Comparison of ENCODE assay signal across 24 cellular contexts in the genomic region with DNA sequence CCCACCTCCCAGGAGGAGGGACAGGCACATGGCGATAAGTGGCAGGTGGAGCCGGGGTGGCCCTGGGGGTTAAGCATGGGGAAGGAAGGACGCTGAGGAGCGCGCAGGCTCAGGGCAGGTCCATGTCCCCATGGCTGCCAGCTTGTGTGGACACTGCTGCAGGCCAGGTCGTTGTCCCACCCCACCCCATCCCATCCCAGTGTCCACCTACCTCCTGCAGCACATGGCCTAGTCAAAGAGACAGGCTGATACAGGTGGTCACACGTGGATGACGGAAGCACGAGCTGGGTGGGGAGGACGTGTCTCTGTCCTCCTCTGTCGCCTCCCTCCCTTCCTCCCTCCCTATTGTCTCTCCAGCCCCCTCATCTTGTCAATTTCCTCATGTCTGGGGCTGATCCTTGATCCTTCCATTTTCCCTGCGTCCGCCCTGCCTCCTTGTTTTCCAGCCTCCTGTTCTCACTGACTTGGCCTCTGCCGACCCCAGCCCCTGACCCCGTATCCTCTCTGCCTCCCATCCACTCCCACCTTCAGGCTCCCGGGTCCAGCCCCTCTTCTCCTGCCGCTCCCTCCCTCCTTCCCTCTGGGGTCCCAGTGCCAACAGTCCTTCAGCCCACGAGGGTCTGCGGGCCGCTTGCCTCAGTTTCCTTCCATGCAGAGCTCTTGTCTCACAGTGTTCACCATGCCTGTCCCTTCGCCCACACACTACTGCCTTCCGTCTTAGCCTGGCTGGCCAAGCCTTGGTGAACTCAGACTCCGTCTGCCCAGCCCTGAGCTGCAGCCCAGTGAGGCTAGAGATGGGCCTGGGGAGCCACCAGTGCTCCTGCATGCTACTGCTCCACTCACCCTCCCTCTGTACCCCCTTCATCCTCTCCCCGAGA. TPM values are rescaled to one million over a fixed set of nuclear protein-coding genes. Genes with fewer than 3 reads are reported as not detected.
DNase-seq lines count a peak whose midpoint lies in the region; ATAC-seq, FAIRE-seq and TF ChIP-seq lines count a peak whose summit lies in the region.
"Had no signal": no experiment of that assay in that cellular context is flagged by ENCODE, and none has a peak within 500 bp of the region (broad histone marks: within the 10 kb centered on the region; RNA-seq: fewer than 3 reads in every experiment).

No MANE protein-coding gene starts in this region.

- H3K27ac ChIP-seq in K562 (ENCODE audit: extremely low read depth, low read depth, low read length) (no peak overlapping the region), left lung (no peak overlapping the region)
- H3K27ac ChIP-seq: A549, BLaER1, epithelial cell of prostate had no signal

- H3K4me3 ChIP-seq in K562 (no peak overlapping the region), left lung (no peak overlapping the region)
- H3K4me3 ChIP-seq: A549, BLaER1 had no signal

- BruUV-seq in K562 (replicated peaks; lab: Mats Ljungman, UMichigan), result no TSS peak

- H3K27me3 ChIP-seq in K562 (ENCODE audit: control insufficient read depth in 2 of 2, insufficient read depth in 2 of 2, low read length in 2 of 2) (no peaks in the 10 kb centered on the region), left lung (no peaks in the 10 kb centered on the region)
- H3K27me3 ChIP-seq: BLaER1 had no signal

- H3K36me3 Mint-ChIP-seq in activated naive CD4-positive, alpha-beta T cell treated with anti-CD3 and anti-CD28 coated beads, Interleukin-2, amount 10 ng/mL, durations not matched to agents 7 days and 5 days, result peaks cover 53% of the 10 kb centered on the region
- H3K36me3 Mint-ChIP-seq in stimulated activated effector memory CD8-positive, alpha-beta T cell treated with anti-CD3 and anti-CD28 coated beads, Interleukin-12 subunit alpha, Interleukin-12 subunit beta, amount 100 ng/mL, for 72 hours, result peaks cover 88% of the 10 kb centered on the region

- intact Hi-C loops in K562 (cut with micrococcal nuclease) (no loop called here), left lung (cut with DNase I) (no loop called here)

- TF ChIP-seq POLR2A in K562 (conservative IDR thresholded peaks at IDR 0.05), result no peak

- POLR2A ChIA-PET in K562 (lab: Yijun Ruan, JAX), result interaction anchor here (0.6 kb wide), 2 partner anchors 476 to 520 kb away, joined by 3 read pairs; no protein-coding TSS in a partner anchor

- no peaks in the 10 kb centered on the region for H3K27me3 Mint-ChIP-seq in activated naive CD4-positive, alpha-beta T cell treated with anti-CD3 and anti-CD28 coated beads, Interleukin-2, amount 10 ng/mL, durations not matched to agents 7 days and 5 days
- H3K27me3 Mint-ChIP-seq: activated CD4-positive, alpha-beta T cell treated with anti-CD3 and anti-CD28 coated beads, Interleukin-2, amount 10 ng/mL, durations not matched to agents 7 days and 5 days; T-cell had no signal

- TF ChIP-seq CTCF in K562 (IDR thresholded peaks at IDR 0.05 in 2 of 3, conservative IDR thresholded peaks at IDR 0.05 in 1 of 3; ENCODE audit: insufficient read depth in 2 of 3, low read depth in 1 of 3, low read length in 3 of 3) (no peak), left lung (IDR thresholded peaks at IDR 0.05) (no peak)

- H3K9me3 ChIP-seq in K562 (replicated peaks; ENCODE audit: control insufficient read depth, insufficient read depth, low read depth, low read length) (no peaks in the 10 kb centered on the region), left lung (no peaks in the 10 kb centered on the region)
- H3K9me3 ChIP-seq: A549, BLaER1 had no signal

- no peak for TF ChIP-seq RAD21 in K562 (CRISPR knock-in tag; conservative IDR thresholded peaks at IDR 0.05 in 1 of 2, IDR thresholded peaks at IDR 0.05 in 1 of 2)

- FAIRE-seq in K562 (lab: Jason Lieb, UNC), result no peak
- no peak for FAIRE-seq in urothelium cell line (lab: Jason Lieb, UNC)
- FAIRE-seq: A549, bronchial epithelial cell had no signal

- ATAC-seq in K562 (no peak; the same call in 2 of the 3 replicates), left lung (no peak)
- ATAC-seq in stimulated activated effector memory CD8-positive, alpha-beta T cell treated with anti-CD3 and anti-CD28 coated beads, Interleukin-12 subunit alpha, Interleukin-12 subunit beta, amount 100 ng/mL, for 72 hours, result no peak
- ATAC-seq: A549, HCT116, T-cell had no signal

- H3K79me2 ChIP-seq in K562 (ENCODE audit: control insufficient read depth, insufficient read depth, low read length), result no peaks in the 10 kb centered on the region

- H3K4me1 ChIP-seq in K562 (replicated peaks in 1 of 2; ENCODE audit: control insufficient read depth in 2 of 2, insufficient read depth in 2 of 2, low read length in 2 of 2) (peaks cover 0 to 60% of the 10 kb centered on the region in 2 experiments; a peak in 1 of 5 replicates), left lung (no peaks in the 10 kb centered on the region)
- H3K4me1 ChIP-seq: A549 had no signal

- peak overlapping the region in 1 of 2 experiments; percentile 35; a peak in 1 of 4 replicates for H3K9ac ChIP-seq in K562 (ENCODE audit: insufficient read depth in 1 of 2, low read depth in 2 of 2, low read length in 2 of 2)
- H3K9ac ChIP-seq: BLaER1 had no signal

- H3K4me3 Mint-ChIP-seq in activated naive CD4-positive, alpha-beta T cell treated with anti-CD3 and anti-CD28 coated beads, Interleukin-2, amount 10 ng/mL, durations not matched to agents 7 days and 5 days, result no peak overlapping the region
- H3K4me3 Mint-ChIP-seq in stimulated activated effector memory CD8-positive, alpha-beta T cell treated with anti-CD3 and anti-CD28 coated beads, Interleukin-12 subunit alpha, Interleukin-12 subunit beta, amount 100 ng/mL, for 72 hours, result no peak overlapping the region
- H3K4me3 Mint-ChIP-seq: activated CD4-positive, alpha-beta T cell treated with anti-CD3 and anti-CD28 coated beads, Interleukin-2, amount 10 ng/mL, durations not matched to agents 7 days and 5 days; T-cell had no signal

- TF ChIP-seq EP300 in K562 (IDR thresholded peaks at IDR 0.05; ENCODE audit: low read length), result no peak

- H3K9me1 ChIP-seq in K562 (ENCODE audit: control insufficient read depth, insufficient read depth, low read length), result no peaks in the 10 kb centered on the region

- H4K20me1 ChIP-seq in K562 (replicated peaks; ENCODE audit: control insufficient read depth, insufficient read depth, low read length), result no peaks in the 10 kb centered on the region

- CTCF ChIA-PET in activated naive CD4-positive, alpha-beta T cell treated with anti-CD3 and anti-CD28 coated beads, Interleukin-2, amount 10 ng/mL, durations not matched to agents 7 days and 5 days (lab: Charles Lee), result no interaction called here
- CTCF ChIA-PET in K562 (lab: Yijun Ruan, JAX; ENCODE audit: low intra/inter-chr PET ratio), result no interaction called here

- peak overlapping the region; percentile 22 for H3K27ac Mint-ChIP-seq in activated naive CD4-positive, alpha-beta T cell treated with anti-CD3 and anti-CD28 coated beads, Interleukin-2, amount 10 ng/mL, durations not matched to agents 7 days and 5 days
- peak overlapping the region; percentile 74 for H3K27ac Mint-ChIP-seq in stimulated activated effector memory CD8-positive, alpha-beta T cell treated with anti-CD3 and anti-CD28 coated beads, Interleukin-12 subunit alpha, Interleukin-12 subunit beta, amount 100 ng/mL, for 72 hours
- H3K27ac Mint-ChIP-seq: activated CD4-positive, alpha-beta T cell treated with anti-CD3 and anti-CD28 coated beads, Interleukin-2, amount 10 ng/mL, durations not matched to agents 7 days and 5 days had no signal

- DNase-seq in activated naive CD4-positive, alpha-beta T cell treated with anti-CD3 and anti-CD28 coated beads, Interleukin-2, amount 10 ng/mL, durations not matched to agents 7 days and 5 days, result no peak
- DNase-seq in activated naive CD4-positive, alpha-beta T cell (lab: John Stamatoyannopoulos, UW), result no peak
- DNase-seq in K562 (ENCODE audit: extremely low read depth in 1 of 4, low spot score in 3 of 4) (no peak), left lung (peak; percentile 24 to 58), SIG-M5 treated with dmso at 0.1 percent for 504 hours (lab: John Stamatoyannopoulos, UW; ENCODE audit: unreplicated experiment) (no peak), DMS153 treated with DMSO at 0.1 percent for 48 hours (lab: John Stamatoyannopoulos, UW; ENCODE audit: unreplicated experiment) (no peak), urothelium cell line (ENCODE audit: low spot score) (no peak)
- DNase-seq in stimulated activated effector memory CD8-positive, alpha-beta T cell treated with anti-CD3 and anti-CD28 coated beads, Interleukin-12 subunit alpha, Interleukin-12 subunit beta, amount 100 ng/mL, for 72 hours (ENCODE audit: low spot score in 2 of 2), result no peak
- DNase-seq: activated CD4-positive, alpha-beta T cell treated with anti-CD3 and anti-CD28 coated beads, Interleukin-2, amount 10 ng/mL, durations not matched to agents 7 days and 5 days; activated T-cell treated with anti-CD3 and anti-CD28 coated beads for 4 hours; Calu3; foreskin melanocyte; kidney glomerular epithelial cell; NCI-H1417 treated with DMSO at 0.1 percent for 48 hours; NCI-H2171; NCI-H526 treated with DMSO at 0.1 percent for 48 hours; nucleus accumbens; SHP77 treated with DMSO at 0.1 percent for 48 hours; T-cell had no signal

- no peak overlapping the region for H2AFZ ChIP-seq in K562 (ENCODE audit: low read depth, low read length)

- H3K36me3 ChIP-seq in K562 (ENCODE audit: control insufficient read depth, insufficient read depth, low read length) (no peaks in the 10 kb centered on the region), left lung (peaks cover 0 to 95% of the 10 kb centered on the region in 2 donors)

- in situ Hi-C loops in K562 (cut with MboI), result no loop called here

- no peak overlapping the region for H3K4me2 ChIP-seq in K562 (ENCODE audit: insufficient read depth, low read length)
- H3K4me2 ChIP-seq: A549 had no signal

- H3K4me1 Mint-ChIP-seq in activated naive CD4-positive, alpha-beta T cell treated with anti-CD3 and anti-CD28 coated beads, Interleukin-2, amount 10 ng/mL, durations not matched to agents 7 days and 5 days, result no peaks in the 10 kb centered on the region
- peaks cover 39% of the 10 kb centered on the region for H3K4me1 Mint-ChIP-seq in stimulated activated effector memory CD8-positive, alpha-beta T cell treated with anti-CD3 and anti-CD28 coated beads, Interleukin-12 subunit alpha, Interleukin-12 subunit beta, amount 100 ng/mL, for 72 hours
- H3K4me1 Mint-ChIP-seq: activated CD4-positive, alpha-beta T cell treated with anti-CD3 and anti-CD28 coated beads, Interleukin-2, amount 10 ng/mL, durations not matched to agents 7 days and 5 days had no signal

- H3K9me3 Mint-ChIP-seq in activated naive CD4-positive, alpha-beta T cell treated with anti-CD3 and anti-CD28 coated beads, Interleukin-2, amount 10 ng/mL, durations not matched to agents 7 days and 5 days, result no peaks in the 10 kb centered on the region
- H3K9me3 Mint-ChIP-seq in stimulated activated effector memory CD8-positive, alpha-beta T cell treated with anti-CD3 and anti-CD28 coated beads, Interleukin-12 subunit alpha, Interleukin-12 subunit beta, amount 100 ng/mL, for 72 hours, result no peaks in the 10 kb centered on the region
- H3K9me3 Mint-ChIP-seq: T-cell had no signal

- WGBS in K562 (ENCODE audit: insufficient coverage, low coverage, missing lambda C conversion rate), result 63% methylated on average over 15 of the region's 24 CpGs

RNA-seq across cellular contexts. Expression of a gene that starts 15.5 kb away (rescaled TPM):
- total RNA-seq in K562 (2011; cell fraction: chromatin; rRNA removed; ENCODE audit: low replicate concordance), result 289 and 338 TPM in 2 replicates
- total RNA-seq in K562 (2011; cell fraction: nucleolus; rRNA removed), result 122 and 133 TPM in 2 replicates
- 186 and 236 TPM in 2 replicates for total RNA-seq in K562 (2011; cell fraction: nucleoplasm; rRNA removed)
- total RNA-seq in K562 (2014; rRNA removed) (104 and 140 TPM in 2 replicates), K562 (2014; rRNA removed; fragmentation: Illumina TruSeq; extraction: Trizol) (67.1 and 80.8 TPM in 2 replicates), K562 (2015; rRNA removed; fragmentation: Illumina TruSeq; extraction: Trizol) (74.0 and 76.9 TPM in 2 replicates), K562 (2021) (145 and 153 TPM in 2 replicates), left lung (100 to 1,000 TPM; 262 to 265 TPM)
- polyA plus RNA-seq in K562 (2011; rRNA removed) (72.4 and 77.0 TPM in 2 replicates), K562 (2014; fragmentation: Illumina TruSeq; extraction: Trizol) (99.7 and 110 TPM in 2 replicates), K562 (2014; fragmentation: Nextera tagmentation; extraction: Ambion mirVana) (10 to 100 TPM; 17.5 to 20.7 TPM), K562 (2014; rRNA removed) (87.7 and 121 TPM in 2 replicates)
- 85.9 and 111 TPM in 2 replicates for polyA plus RNA-seq in K562 (2011; cell fraction: cytosol; rRNA removed)
- polyA plus RNA-seq in K562 (2011; cell fraction: nucleus; rRNA removed), result 164 and 189 TPM in 2 replicates
- 141 and 159 TPM in 2 replicates for polyA plus RNA-seq in K562 (2012)
- 65.9 and 67.4 TPM in 2 replicates for polyA minus RNA-seq in K562 (2011; rRNA and poly(A)+ RNA removed)
- polyA minus RNA-seq in K562 (2011; cell fraction: cytosol; rRNA and poly(A)+ RNA removed), result 46.7 and 62.1 TPM in 2 replicates
- polyA minus RNA-seq in K562 (2011; cell fraction: nucleus; rRNA and poly(A)+ RNA removed), result 57.5 and 58.6 TPM in 2 replicates

RNA-seq across cellular contexts. Expression of a gene that starts 35.2 kb away (rescaled TPM):
- 49.1 and 137 TPM in 2 replicates for total RNA-seq in K562 (2011; cell fraction: chromatin; rRNA removed; ENCODE audit: low replicate concordance)
- total RNA-seq in K562 (2011; cell fraction: nucleolus; rRNA removed), result 57.9 and 62.0 TPM in 2 replicates
- total RNA-seq in K562 (2011; cell fraction: nucleoplasm; rRNA removed), result 59.4 and 93.7 TPM in 2 replicates
- total RNA-seq in K562 (2014; rRNA removed) (9.7 and 15.9 TPM in 2 replicates), K562 (2014; rRNA removed; fragmentation: Illumina TruSeq; extraction: Trizol) (3.7 and 3.9 TPM in 2 replicates), K562 (2015; rRNA removed; fragmentation: Illumina TruSeq; extraction: Trizol) (3.5 and 5.6 TPM in 2 replicates), K562 (2021) (10.8 and 16.0 TPM in 2 replicates), left lung (100 to 1,000 TPM in 1 of 2 donors, 10 to 100 TPM in 1; 58.2 to 113 TPM)
- polyA plus RNA-seq in K562 (2011; rRNA removed) (9.6 and 13.9 TPM in 2 replicates), K562 (2014; fragmentation: Illumina TruSeq; extraction: Trizol) (5.1 and 10.9 TPM in 2 replicates), K562 (2014; fragmentation: Nextera tagmentation; extraction: Ambion mirVana) (under 1 TPM; 0.34 to 0.72 TPM), K562 (2014; rRNA removed) (14.2 and 17.6 TPM in 2 replicates)
- 10.6 and 10.7 TPM in 2 replicates for polyA plus RNA-seq in K562 (2011; cell fraction: cytosol; rRNA removed)
- 88.6 and 117 TPM in 2 replicates for polyA plus RNA-seq in K562 (2011; cell fraction: nucleus; rRNA removed)
- polyA plus RNA-seq in K562 (2012), result 4.4 and 18.7 TPM in 2 replicates
- 18.0 and 41.6 TPM in 2 replicates for polyA minus RNA-seq in K562 (2011; rRNA and poly(A)+ RNA removed)
- polyA minus RNA-seq in K562 (2011; cell fraction: cytosol; rRNA and poly(A)+ RNA removed), result 5.7 and 10.8 TPM in 2 replicates
- polyA minus RNA-seq in K562 (2011; cell fraction: nucleus; rRNA and poly(A)+ RNA removed), result 26.8 and 33.3 TPM in 2 replicates

Comparison
In these comparisons a context has a peak if more than half of its experiments do, and no peak if none do; other contexts are left out.
1. DNase-seq: peak in left lung (2 of 2); none in activated naive CD4-positive, alpha-beta T cell treated with anti-CD3 and anti-CD28 coated beads, Interleukin-2, amount 10 ng/mL, durations not matched to agents 7 days and 5 days (single experiment), activated naive CD4-positive, alpha-beta T cell (0 of 4), K562 (0 of 4), stimulated activated effector memory CD8-positive, alpha-beta T cell treated with anti-CD3 and anti-CD28 coated beads, Interleukin-12 subunit alpha, Interleukin-12 subunit beta, amount 100 ng/mL, for 72 hours (0 of 2), SIG-M5 treated with dmso at 0.1 percent for 504 hours (single experiment), DMS153 treated with DMSO at 0.1 percent for 48 hours (single experiment) and urothelium cell line (single experiment).